Comparison of ENCODE assay signal across 10 cellular contexts in the genomic region with DNA sequence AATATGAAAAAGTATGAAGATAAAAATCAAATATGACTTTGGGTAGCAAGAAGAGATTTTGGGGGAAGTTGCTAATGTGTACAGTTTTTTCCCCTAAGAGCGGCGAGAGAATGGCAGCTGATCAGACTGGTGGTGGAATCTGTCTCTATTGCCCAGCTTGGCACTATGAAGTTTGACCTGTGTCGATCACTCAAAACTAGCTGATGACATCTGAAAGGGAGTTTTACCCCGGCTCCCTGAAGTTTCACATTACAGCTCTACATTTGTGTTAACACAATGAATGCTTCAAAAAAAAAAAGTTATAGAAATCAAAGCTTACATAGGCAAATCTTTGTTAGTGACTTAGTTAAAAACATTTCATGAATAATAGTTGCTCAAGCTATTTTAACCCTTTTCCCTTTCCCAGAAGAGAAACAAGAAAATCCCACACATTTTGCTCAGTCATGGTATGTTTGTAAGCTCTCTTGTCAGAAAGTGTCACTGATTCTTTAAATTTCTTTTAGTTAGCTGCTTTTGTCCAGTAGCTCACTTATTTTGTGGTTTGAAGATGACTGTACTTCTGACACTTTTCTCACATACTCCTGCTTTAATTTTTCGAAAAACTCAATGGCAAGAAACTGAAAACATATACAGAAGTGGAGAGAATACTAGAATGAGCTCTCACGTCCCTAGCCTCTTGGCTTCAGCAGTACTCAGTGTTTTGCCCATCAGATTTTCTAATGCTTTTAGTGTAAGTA. TPM values are rescaled to one million over a fixed set of nuclear protein-coding genes. Genes with fewer than 3 reads are reported as not detected.
DNase-seq lines count a peak whose midpoint lies in the region; ATAC-seq, FAIRE-seq and TF ChIP-seq lines count a peak whose summit lies in the region.
"Had no signal": no experiment of that assay in that cellular context is flagged by ENCODE, and none has a peak within 500 bp of the region (broad histone marks: within the 10 kb centered on the region; RNA-seq: fewer than 3 reads in every experiment).

No MANE protein-coding gene starts in this region.

- H3K79me2 ChIP-seq in astrocyte (ENCODE audit: insufficient read depth, low read length): peaks cover 99% of the 10 kb centered on the region

- peak overlapping the region; percentile 46 for H3K4me2 ChIP-seq in astrocyte (ENCODE audit: low read length)

- peaks cover under 1% of the 10 kb centered on the region for H3K9me3 Mint-ChIP-seq in astrocyte (ENCODE audit: unreplicated experiment)

- H3K4me1 ChIP-seq in astrocyte (ENCODE audit: insufficient read depth, low read length) (peaks cover 14% of the 10 kb centered on the region), psoas muscle (peaks cover 91% of the 10 kb centered on the region)

- no peak overlapping the region for H3K4me3 Mint-ChIP-seq in astrocyte (ENCODE audit: unreplicated experiment)

- H3K9me3 ChIP-seq in astrocyte (ENCODE audit: insufficient read depth, low read depth, low read length) (no peaks in the 10 kb centered on the region), psoas muscle (no peaks in the 10 kb centered on the region)

- DNase-seq in astrocyte (ENCODE audit: low read depth): peak; percentile 63
- DNase-seq in psoas muscle: no peak
- DNase-seq in activated gamma-delta T cell (lab: John Stamatoyannopoulos, UW): no peak
- DNase-seq in NCI-H524 treated with DMSO at 0.1 percent for 48 hours (lab: John Stamatoyannopoulos, UW): no peak
- DNase-seq in stimulated activated CD4-positive, alpha-beta T cell treated with anti-CD3 and anti-CD28 coated beads, Interleukin-2, amount 100 ng/mL, for 48 hours: no peak
- no peak for DNase-seq in left colon
- DNase-seq: NCI-H1417 treated with DMSO at 0.1 percent for 48 hours had no signal

- H3K4me1 Mint-ChIP-seq in astrocyte (ENCODE audit: low read depth, unreplicated experiment): peaks cover 42% of the 10 kb centered on the region

- peak overlapping the region; percentile 22 for H3K9ac ChIP-seq in astrocyte (ENCODE audit: low read length)

- H3K27ac Mint-ChIP-seq in astrocyte (ENCODE audit: unreplicated experiment): peak overlapping the region; percentile 96

- intact Hi-C loops in psoas muscle (cut with DNase I): no loop called here
- intact Hi-C loops in left colon (cut with DNase I, micrococcal nuclease): no loop called here

- H3K27ac ChIP-seq in astrocyte (ENCODE audit: low read depth, low read length): peak overlapping the region; percentile 36
- peak overlapping the region; percentile 58 for H3K27ac ChIP-seq in psoas muscle

- H4K20me1 ChIP-seq in astrocyte (ENCODE audit: insufficient read depth, low read length): peaks cover 90% of the 10 kb centered on the region

- FAIRE-seq in astrocyte (lab: Jason Lieb, UNC): peak; percentile 49

- no peaks in the 10 kb centered on the region for H3K27me3 Mint-ChIP-seq in astrocyte (ENCODE audit: low read depth, unreplicated experiment)

- 22 to 32% (median 29%) methylated on average over 6 of the region's 6 CpGs for WGBS in psoas muscle, 3 donors

- H3K27me3 ChIP-seq in astrocyte (ENCODE audit: insufficient read depth, low read length) (no peaks in the 10 kb centered on the region), psoas muscle (ENCODE audit: insufficient read depth in 3 of 3, low read length in 2 of 3) (no peaks in the 10 kb centered on the region)

- no peak overlapping the region for H2AFZ ChIP-seq in astrocyte (ENCODE audit: low read depth, low read length)

- no peaks in the 10 kb centered on the region for H3K36me3 ChIP-seq in astrocyte (ENCODE audit: insufficient read depth, low read length)
- no peaks in the 10 kb centered on the region for H3K36me3 ChIP-seq in psoas muscle (ENCODE audit: insufficient read depth in 1 of 2, low read depth in 1 of 2)

- H3K4me3 ChIP-seq in astrocyte (ENCODE audit: insufficient read depth, low read depth, low read length) (no peak overlapping the region), psoas muscle (peak overlapping the region; percentile 41)
- H3K4me3 ChIP-seq: skin epidermis had no signal

- H3K36me3 Mint-ChIP-seq in astrocyte (ENCODE audit: low read depth, unreplicated experiment): peaks cover 2% of the 10 kb centered on the region

- TF ChIP-seq CTCF in astrocyte (IDR thresholded peaks at IDR 0.05; ENCODE audit: insufficient read depth, low read depth, low read length) (no peak), psoas muscle (IDR thresholded peaks at IDR 0.05) (no peak)

- ATAC-seq in GM18873 (IDR thresholded peaks at IDR 0.05; ENCODE audit: low FRiP score, unreplicated experiment) (peak; percentile 55), HG02623 (IDR thresholded peaks at IDR 0.05; ENCODE audit: unreplicated experiment) (peak; percentile 53), psoas muscle (peak; percentile 63 to 72 (median 68)), left colon (no peak)

RNA-seq across cellular contexts. Expression of a gene that starts 41.3 kb away (rescaled TPM):
- 41.7 and 44.6 TPM in 2 replicates for total RNA-seq in astrocyte
- 100 to 1,000 TPM in 1 of 4 donors, 10 to 100 TPM in 3; 79.9 to 105 (median 89.3) TPM for total RNA-seq in psoas muscle
- polyA plus RNA-seq in psoas muscle: 10 to 100 TPM; 21.5 to 60.8 (median 31.7) TPM
- 10 to 100 TPM; 62.0 to 62.1 TPM for total RNA-seq in left colon
